ENCODE assay signal across 18 cellular contexts in the genomic region with DNA sequence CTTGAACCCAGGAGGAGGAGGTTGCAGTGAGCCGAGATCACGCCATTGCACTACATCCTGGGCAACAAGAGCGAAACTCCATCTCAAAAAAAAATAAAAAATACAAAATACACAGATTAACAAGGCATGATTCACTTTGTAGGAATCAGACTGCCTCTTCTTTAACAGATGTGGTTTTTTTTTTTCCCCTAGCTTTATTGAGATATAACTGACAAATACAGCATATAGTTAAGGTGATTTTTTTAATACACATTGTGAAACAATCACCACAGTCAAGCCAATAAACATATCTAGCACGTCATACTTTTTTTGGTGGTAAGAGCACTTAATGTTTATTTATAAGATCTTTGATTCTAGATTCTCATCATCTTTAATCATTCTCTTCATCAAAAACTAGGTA.
"Had no signal": no experiment of that assay in that cellular context is flagged by ENCODE, and none has a peak within 500 bp of the region (broad histone marks: within the 10 kb centered on the region; RNA-seq: fewer than 3 reads in every experiment).

No MANE protein-coding gene starts in this region.

- ATAC-seq: activated naive CD8-positive, alpha-beta T cell treated with anti-CD3 and anti-CD28 coated beads, Interleukin-2, amount 50 U/mL, for 24 hours; naive thymus-derived CD8-positive, alpha-beta T cell had no signal

- DNase-seq: activated CD4-positive, alpha-beta memory T cell treated with anti-CD3 and anti-CD28 coated beads for 36 hours; activated CD4-positive, alpha-beta T cell treated with anti-CD3 and anti-CD28 coated beads for 48 hours; activated gamma-delta T cell; activated naive CD4-positive, alpha-beta T cell treated with anti-CD3 and anti-CD28 coated beads, Interleukin-2, amount 50 U/mL, for 16 hours; activated naive CD8-positive, alpha-beta T cell treated with anti-CD3 and anti-CD28 coated beads, Interleukin-2, amount 50 U/mL, for 24 hours; anterior cingulate cortex; effector CD4-positive, alpha-beta T cell; foreskin melanocyte; hippocampal formation; left ventricle myocardium inferior; naive thymus-derived CD8-positive, alpha-beta T cell; retina; sigmoid colon; spleen; stimulated activated CD4-positive, alpha-beta T cell treated with anti-CD3 and anti-CD28 coated beads, Interleukin-4, amount 100 ng/mL, for 1 hour; stimulated activated naive CD4-positive, alpha-beta T cell treated with Interleukin-2 at 50 U/mL for 16 hours had no signal

- H3K4me3 ChIP-seq: left ventricle myocardium inferior, neural progenitor cell, sigmoid colon, spleen, thoracic aorta had no signal

- H3K4me2 ChIP-seq: neural progenitor cell had no signal

- H2AFZ ChIP-seq: neural progenitor cell had no signal

- H3K27me3 ChIP-seq: neural progenitor cell, sigmoid colon, spleen had no signal

- H3K9me3 ChIP-seq: left ventricle myocardium inferior, sigmoid colon, spleen, thoracic aorta had no signal

- H3K27ac ChIP-seq: left ventricle myocardium inferior, neural progenitor cell, sigmoid colon, spleen, thoracic aorta had no signal

- H3K36me3 ChIP-seq: neural progenitor cell, thoracic aorta had no signal

- H3K9ac ChIP-seq: neural progenitor cell had no signal
